ENCODE assay signal across 1 cellular context in genomic region chr1:218496561-218496960, GRCh38.
TF ChIP-seq lines count a peak whose summit lies in the region.

No MANE protein-coding gene starts in this region.

TF ChIP-seq in A549, 52 proteins besides CTCF, POLR2A, EP300 and RAD21 (continued from another document):
- TF ChIP-seq PBX3 (IDR thresholded peaks at IDR 0.05), result peak; percentile 89
- TF ChIP-seq SMC3 (IDR thresholded peaks at IDR 0.05), result peak; percentile 74
- peak; percentile 92 for TF ChIP-seq RARB (CRISPR knock-in tag; IDR thresholded peaks at IDR 0.05)
- no peak for TF ChIP-seq E2F6 (IDR thresholded peaks at IDR 0.05; ENCODE audit: borderline replicate concordance, low read depth)
- peak; percentile 8 for TF ChIP-seq MAFK (IDR thresholded peaks at IDR 0.05; ENCODE audit: partially characterized antibody)
- no peak for TF ChIP-seq CBX2 (IDR thresholded peaks at IDR 0.05; ENCODE audit: borderline replicate concordance, low read depth)
- 0 out of 2 replicates have a peak, but pooled peaks have one; percentile 40 for TF ChIP-seq NFE2L2 (conservative IDR thresholded peaks at IDR 0.05; ENCODE audit: low read length)
- peak; percentile 75 to 94 for TF ChIP-seq CEBPB (IDR thresholded peaks at IDR 0.05)
- TF ChIP-seq HES2 (IDR thresholded peaks at IDR 0.05), result peak; percentile 76
- peak; percentile 99 for TF ChIP-seq FOSL2 (IDR thresholded peaks at IDR 0.05)
- TF ChIP-seq FOSL2 (CRISPR knock-in tag; IDR thresholded peaks at IDR 0.05), result peak; percentile 100
- peak; percentile 93 for TF ChIP-seq MAX (IDR thresholded peaks at IDR 0.05)
- no peak for TF ChIP-seq PHF8 (IDR thresholded peaks at IDR 0.05; ENCODE audit: borderline replicate concordance, low read depth)
- TF ChIP-seq BCL3 (IDR thresholded peaks at IDR 0.05), result peak; percentile 94; the same call in 2 of the 3 replicates
- TF ChIP-seq HDAC2 (IDR thresholded peaks at IDR 0.05), result no peak
- TF ChIP-seq NR3C1 (IDR thresholded peaks at IDR 0.05), result no peak
- TF ChIP-seq ZSCAN20 (CRISPR knock-in tag; IDR thresholded peaks at IDR 0.05), result 0 out of 2 replicates have a peak, but pooled peaks have one; percentile 44
- no peak for TF ChIP-seq CHD2 (IDR thresholded peaks at IDR 0.05; ENCODE audit: low read length, partially characterized antibody)
- TF ChIP-seq NPAS2 (CRISPR knock-in tag; IDR thresholded peaks at IDR 0.05; ENCODE audit: borderline replicate concordance), result no peak
